11 cellular contexts compared by ENCODE assay signal in the genomic region with DNA sequence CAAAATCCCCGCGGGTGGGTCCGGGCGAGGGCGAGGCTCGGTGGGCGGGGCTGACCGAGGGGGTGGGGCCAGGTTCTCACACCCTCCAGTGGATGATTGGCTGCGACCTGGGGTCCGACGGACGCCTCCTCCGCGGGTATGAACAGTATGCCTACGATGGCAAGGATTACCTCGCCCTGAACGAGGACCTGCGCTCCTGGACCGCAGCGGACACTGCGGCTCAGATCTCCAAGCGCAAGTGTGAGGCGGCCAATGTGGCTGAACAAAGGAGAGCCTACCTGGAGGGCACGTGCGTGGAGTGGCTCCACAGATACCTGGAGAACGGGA. TPM values are rescaled to one million over a fixed set of nuclear protein-coding genes. Genes with fewer than 3 reads are reported as not detected.
A peak's percentile ranks its signal among the peaks of the same experiment; 100 is the strongest.
DNase-seq lines count a peak whose midpoint lies in the region; ATAC-seq and TF ChIP-seq lines count a peak whose summit lies in the region.
"Had no signal": no experiment of that assay in that cellular context is flagged by ENCODE, and none has a peak within 500 bp of the region (broad histone marks: within the 10 kb centered on the region; RNA-seq: fewer than 3 reads in every experiment).

No MANE protein-coding gene starts in this region.

- CTCF ChIA-PET in HEK293T (lab: Yijun Ruan, JAX), result no interaction called here

- H3K27ac Mint-ChIP-seq in activated T-cell treated with anti-CD3 and anti-CD28 coated beads, Interleukin-2, amount 50 U/mL, for 24 hours, result no peak overlapping the region

- peak overlapping the region; percentile 39 for H3K4me3 Mint-ChIP-seq in activated T-cell treated with anti-CD3 and anti-CD28 coated beads, Interleukin-2, amount 50 U/mL, for 24 hours

- no peak overlapping the region for H3K4me3 ChIP-seq in GM23248
- H3K4me3 ChIP-seq in right atrium auricular region, result peak overlapping the region; percentile 3 to 41
- no peak overlapping the region for H3K4me3 ChIP-seq in MG63

- no peaks in the 10 kb centered on the region for H3K36me3 Mint-ChIP-seq in activated T-cell treated with anti-CD3 and anti-CD28 coated beads, Interleukin-2, amount 50 U/mL, for 24 hours (ENCODE audit: low read depth)

- no peak overlapping the region for H3K9ac ChIP-seq in GM23248

- no peaks in the 10 kb centered on the region for H3K9me3 ChIP-seq in GM23248 (ENCODE audit: low read depth)
- H3K9me3 ChIP-seq in right atrium auricular region, result no peaks in the 10 kb centered on the region
- no peaks in the 10 kb centered on the region for H3K9me3 ChIP-seq in MG63

- no peaks in the 10 kb centered on the region for H3F3A ChIP-seq in GM23248 (ENCODE audit: insufficient read depth)

- no peak for TF ChIP-seq CTCF in right atrium auricular region (IDR thresholded peaks at IDR 0.05)

- no peaks in the 10 kb centered on the region for H4K20me1 ChIP-seq in GM23248 (ENCODE audit: insufficient read depth)

- H2AFZ ChIP-seq in GM23248, result no peak overlapping the region

- no peaks in the 10 kb centered on the region for H3K9me3 Mint-ChIP-seq in activated T-cell treated with anti-CD3 and anti-CD28 coated beads, Interleukin-2, amount 50 U/mL, for 24 hours

- H3K27me3 ChIP-seq in GM23248 (replicated peaks; ENCODE audit: insufficient read depth), result peaks cover 37% of the 10 kb centered on the region
- H3K27me3 ChIP-seq in right atrium auricular region, result peaks cover 6% of the 10 kb centered on the region in 2 donors
- no peaks in the 10 kb centered on the region for H3K27me3 ChIP-seq in MG63

- no peaks in the 10 kb centered on the region for H3K9me2 ChIP-seq in GM23248 (ENCODE audit: insufficient read depth)

- no peaks in the 10 kb centered on the region for H3K79me2 ChIP-seq in GM23248 (ENCODE audit: insufficient read depth)

- H3K27me3 Mint-ChIP-seq in activated T-cell treated with anti-CD3 and anti-CD28 coated beads, Interleukin-2, amount 50 U/mL, for 24 hours, result peaks cover 81% of the 10 kb centered on the region

- peak; percentile 18 for DNase-seq in GM23248
- no peak for DNase-seq in activated T-cell treated with anti-CD3 and anti-CD28 coated beads, Interleukin-2, amount 50 U/mL, for 24 hours
- no peak for DNase-seq in right atrium auricular region (ENCODE audit: low spot score)
- DNase-seq in stimulated activated CD4-positive, alpha-beta T cell treated with anti-CD3 and anti-CD28 coated beads, Interleukin-12 subunit alpha, Interleukin-12 subunit beta, amount 100 ng/mL, for 48 hours (ENCODE audit: low read depth in 2 of 3, low spot score in 1 of 3), result peak in 2 of 3 donors; percentile 14 to 49
- no peak for DNase-seq in HEK293T (ENCODE audit: extremely low spot score)
- DNase-seq in MG63, result no peak
- DNase-seq: NCI-H1048, SHP77 had no signal

- H3K4me2 ChIP-seq in GM23248 (ENCODE audit: unreplicated experiment), result no peak overlapping the region

- no peaks in the 10 kb centered on the region for H3K36me3 ChIP-seq in GM23248 (ENCODE audit: low read depth)
- no peaks in the 10 kb centered on the region for H3K36me3 ChIP-seq in right atrium auricular region
- no peaks in the 10 kb centered on the region for H3K36me3 ChIP-seq in MG63

- 18 to 30% methylated on average over 17 to 25 of the region's 26 CpGs for WGBS in GM23248 (ENCODE audit: low coverage in 1 of 2, low lambda C conversion rate in 2 of 2, missing lambda C conversion rate in 2 of 2), 2 experiments

- peaks cover 13% of the 10 kb centered on the region for H3K4me1 Mint-ChIP-seq in activated T-cell treated with anti-CD3 and anti-CD28 coated beads, Interleukin-2, amount 50 U/mL, for 24 hours (ENCODE audit: low read depth)

- POLR2A ChIA-PET in HEK293T (lab: Yijun Ruan, JAX), result no interaction called here

- H3K27ac ChIP-seq in GM23248 (no peak overlapping the region), right atrium auricular region (no peak overlapping the region)
- H3K27ac ChIP-seq: epithelial cell of prostate had no signal

- H3K4me1 ChIP-seq in GM23248 (ENCODE audit: insufficient read depth), result no peaks in the 10 kb centered on the region
- peaks cover 0 to 13% of the 10 kb centered on the region in 2 donors for H3K4me1 ChIP-seq in right atrium auricular region

- in situ Hi-C loops in GM23248 (cut with MboI), result no loop called here

- ATAC-seq in HG03135 (IDR thresholded peaks at IDR 0.05; ENCODE audit: unreplicated experiment) (no peak), GM18907 (IDR thresholded peaks at IDR 0.05; ENCODE audit: unreplicated experiment) (no peak)

TF ChIP-seq in HEK293T, 16 proteins besides CTCF, POLR2A, EP300 and RAD21:
- TF ChIP-seq, protein P1, sequence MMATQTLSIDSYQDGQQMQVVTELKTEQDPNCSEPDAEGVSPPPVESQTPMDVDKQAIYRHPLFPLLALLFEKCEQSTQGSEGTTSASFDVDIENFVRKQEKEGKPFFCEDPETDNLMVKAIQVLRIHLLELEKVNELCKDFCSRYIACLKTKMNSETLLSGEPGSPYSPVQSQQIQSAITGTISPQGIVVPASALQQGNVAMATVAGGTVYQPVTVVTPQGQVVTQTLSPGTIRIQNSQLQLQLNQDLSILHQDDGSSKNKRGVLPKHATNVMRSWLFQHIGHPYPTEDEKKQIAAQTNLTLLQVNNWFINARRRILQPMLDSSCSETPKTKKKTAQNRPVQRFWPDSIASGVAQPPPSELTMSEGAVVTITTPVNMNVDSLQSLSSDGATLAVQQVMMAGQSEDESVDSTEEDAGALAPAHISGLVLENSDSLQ (IDR thresholded peaks at IDR 0.05), result no peak
- TF ChIP-seq FOXA1 (IDR thresholded peaks at IDR 0.05) (no peak), SUZ12 (IDR thresholded peaks at IDR 0.05) (no peak), L3MBTL2 (conservative IDR thresholded peaks at IDR 0.05) (no peak), ELF4 (IDR thresholded peaks at IDR 0.05) (no peak), ZNF384 (IDR thresholded peaks at IDR 0.05) (no peak), TARDBP (IDR thresholded peaks at IDR 0.05) (no peak), FOXK2 (IDR thresholded peaks at IDR 0.05) (no peak), LEF1 (IDR thresholded peaks at IDR 0.05; ENCODE audit: borderline replicate concordance) (no peak), HDGF (IDR thresholded peaks at IDR 0.05; ENCODE audit: borderline replicate concordance) (no peak), ARNT (IDR thresholded peaks at IDR 0.05) (no peak)
TF ChIP-seq in HEK293T: peak in this region for 0.

RNA-seq across cellular contexts. Expression of a gene that starts 0.8 kb away (rescaled TPM):
- total RNA-seq in GM23248 (2014; rRNA removed; shearing (Covaris generic)), result not detected in 2 replicates
- 1.5 and 1.7 TPM in 2 replicates for polyA plus RNA-seq in GM23248 (2016; fragmentation: Nextera tagmentation; extraction: Ambion mirVana)
- not detected for total RNA-seq in right atrium auricular region
- total RNA-seq in MG63 (2014; rRNA removed; shearing (Covaris generic); ENCODE audit: low replicate concordance), result not detected in 2 replicates

Comparison
In these comparisons a context has a peak if more than half of its experiments do, and no peak if none do; other contexts are left out.
1. DNase-seq: peak in GM23248 (single experiment) and stimulated activated CD4-positive, alpha-beta T cell treated with anti-CD3 and anti-CD28 coated beads, Interleukin-12 subunit alpha, Interleukin-12 subunit beta, amount 100 ng/mL, for 48 hours (2 of 3); none in activated T-cell treated with anti-CD3 and anti-CD28 coated beads, Interleukin-2, amount 50 U/mL, for 24 hours (single experiment), right atrium auricular region (single experiment), HEK293T (single experiment) and MG63 (single experiment).
2. H3K4me3 ChIP-seq: peak in right atrium auricular region (2 of 2); none in GM23248 (single experiment) and MG63 (single experiment).